Comparison of ENCODE assay signal across 2 cellular contexts in the genomic region with DNA sequence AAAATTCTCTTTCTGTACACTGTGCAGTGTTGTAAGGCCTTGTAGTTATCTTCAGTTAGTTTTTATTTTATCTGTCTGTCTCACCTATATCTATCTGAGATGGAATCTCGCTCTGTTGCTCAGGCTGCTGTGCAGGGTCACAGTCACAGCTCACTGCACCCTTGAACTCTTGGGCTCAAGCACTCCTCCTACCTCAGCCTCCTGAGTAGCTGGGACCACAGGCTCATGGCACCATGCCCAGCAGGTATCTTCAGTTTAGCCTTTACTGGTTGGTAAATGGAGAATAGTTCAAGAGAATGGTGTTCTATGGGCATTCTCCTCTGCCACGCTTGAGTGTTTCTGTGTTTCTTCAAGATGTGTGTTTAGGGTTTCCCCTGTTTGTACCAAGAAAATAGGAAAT.
TF ChIP-seq lines count a peak whose summit lies in the region.

No MANE protein-coding gene starts in this region.

TF ChIP-seq in IMR-90, 13 proteins besides CTCF, POLR2A, EP300 and RAD21:
- TF ChIP-seq NFE2L2 (IDR thresholded peaks at IDR 0.05; ENCODE audit: low read depth, low read length), result no peak
- no peak for TF ChIP-seq USF2 (IDR thresholded peaks at IDR 0.05; ENCODE audit: low read depth, low read length)
- TF ChIP-seq MXI1 (IDR thresholded peaks at IDR 0.05; ENCODE audit: borderline replicate concordance, low read depth, low read length), result no peak
- TF ChIP-seq BHLHE40 (IDR thresholded peaks at IDR 0.05; ENCODE audit: low read depth, low read length), result no peak
- no peak for TF ChIP-seq RCOR1 (IDR thresholded peaks at IDR 0.05; ENCODE audit: insufficient replicate concordance, low read length)

TF ChIP-seq in GM12878, 131 proteins besides CTCF, POLR2A, EP300 and RAD21:
- TF ChIP-seq RELB (IDR thresholded peaks at IDR 0.05; ENCODE audit: low read depth) (no peak), PAX5 (IDR thresholded peaks at IDR 0.05; ENCODE audit: borderline replicate concordance, low read depth, low read length) (0 out of 2 replicates have a peak, but pooled peaks have one; percentile 20), CEBPB (IDR thresholded peaks at IDR 0.05; ENCODE audit: borderline replicate concordance in 1 of 2, low read depth in 2 of 2, low read length in 2 of 2) (no peak), SMC3 (IDR thresholded peaks at IDR 0.05; ENCODE audit: borderline replicate concordance, low read length) (no peak)
